ENCODE assay signal across 1 cellular context in the genomic region with DNA sequence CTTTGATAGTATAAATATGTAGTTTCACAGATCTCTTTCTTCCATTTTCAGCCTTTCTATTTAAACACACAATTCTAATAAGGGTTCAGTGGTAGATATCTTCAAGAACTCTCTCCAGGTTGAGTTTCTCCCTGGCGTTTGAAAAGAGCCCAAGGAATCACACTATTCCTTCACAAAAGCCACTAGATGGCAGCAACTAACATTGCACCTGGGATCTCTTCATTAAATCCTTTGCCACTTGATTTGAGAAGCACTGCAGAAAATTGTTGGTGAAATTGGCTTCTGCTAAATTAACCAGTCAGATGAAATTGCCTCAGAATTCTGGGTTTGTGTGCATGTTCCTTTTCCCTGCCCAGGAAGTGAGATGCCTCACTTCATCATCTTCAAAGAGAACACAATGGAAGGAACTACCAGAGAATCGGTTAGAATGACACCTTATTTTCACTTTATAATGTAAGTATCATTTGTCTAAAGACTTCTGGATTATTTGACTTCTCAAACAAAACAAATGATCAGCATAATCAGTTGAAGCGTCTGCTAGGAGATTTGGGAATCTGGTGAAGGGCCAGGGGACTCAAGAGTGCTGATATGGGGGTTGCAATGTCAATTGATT.
TF ChIP-seq lines count a peak whose summit lies in the region.

No MANE protein-coding gene starts in this region.

TF ChIP-seq in K562, 482 proteins besides CTCF, POLR2A, EP300 and RAD21 (continued from another document):
- no peak for TF ChIP-seq SP2 (IDR thresholded peaks at IDR 0.05; ENCODE audit: extremely low read depth, low read depth, low read length, poor library complexity, severe bottlenecking)
- no peak for TF ChIP-seq C11orf30 (IDR thresholded peaks at IDR 0.05; ENCODE audit: low read depth)
- TF ChIP-seq FOXK2 (conservative IDR thresholded peaks at IDR 0.05 in 1 of 2, IDR thresholded peaks at IDR 0.05 in 1 of 2; ENCODE audit: low read depth in 2 of 2): no peak
- TF ChIP-seq POLR2AphosphoS2 (IDR thresholded peaks at IDR 0.05; ENCODE audit: low read length): no peak
- no peak for TF ChIP-seq SPI1 (IDR thresholded peaks at IDR 0.05; ENCODE audit: borderline replicate concordance, low read depth, low read length)
- TF ChIP-seq ZNF57 (CRISPR knock-in tag; IDR thresholded peaks at IDR 0.05): no peak
- TF ChIP-seq, protein P1, sequence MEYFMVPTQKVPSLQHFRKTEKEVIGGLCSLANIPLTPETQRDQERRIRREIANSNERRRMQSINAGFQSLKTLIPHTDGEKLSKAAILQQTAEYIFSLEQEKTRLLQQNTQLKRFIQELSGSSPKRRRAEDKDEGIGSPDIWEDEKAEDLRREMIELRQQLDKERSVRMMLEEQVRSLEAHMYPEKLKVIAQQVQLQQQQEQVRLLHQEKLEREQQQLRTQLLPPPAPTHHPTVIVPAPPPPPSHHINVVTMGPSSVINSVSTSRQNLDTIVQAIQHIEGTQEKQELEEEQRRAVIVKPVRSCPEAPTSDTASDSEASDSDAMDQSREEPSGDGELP (CRISPR knock-in tag; IDR thresholded peaks at IDR 0.05; ENCODE audit: borderline replicate concordance): no peak
- TF ChIP-seq HDGF (IDR thresholded peaks at IDR 0.05): no peak
TF ChIP-seq in K562: peak in this region for 0.
